Comparison of ENCODE assay signal across 20 cellular contexts in genomic region chr4:173247316-173247715, GRCh38.
A peak's percentile ranks its signal among the peaks of the same experiment; 100 is the strongest.
DNase-seq lines count a peak whose midpoint lies in the region; TF ChIP-seq lines count a peak whose summit lies in the region.
"Had no signal": no experiment of that assay in that cellular context is flagged by ENCODE, and none has a peak within 500 bp of the region (broad histone marks: within the 10 kb centered on the region; RNA-seq: fewer than 3 reads in every experiment).

No MANE protein-coding gene starts in this region.

- no peak overlapping the region for H3K27ac ChIP-seq in BLaER1 treated with 17β-estradiol and CSF1 and Interleukin-3, amounts not matched to agents 10 nM and 100 nM
- H3K27ac ChIP-seq in Karpas-422 (ENCODE audit: low read length), result peak overlapping the region; percentile 99

- peak overlapping the region in 7 of 11 experiments; percentile 14 to 59 (median 48); a peak in 13 of 22 replicates for H3K4me2 ChIP-seq in BLaER1 treated with 17β-estradiol and CSF1 and Interleukin-3, amounts not matched to agents 10 nM and 100 nM
- H3K4me2 ChIP-seq in Karpas-422 (ENCODE audit: low read depth, low read length, poor library complexity, severe bottlenecking), result peak overlapping the region; percentile 87

- no peak overlapping the region for H3K4me3 ChIP-seq in BLaER1 treated with 17β-estradiol and CSF1 and Interleukin-3, amounts not matched to agents 10 nM and 100 nM
- peak overlapping the region; percentile 62 for H3K4me3 ChIP-seq in Karpas-422 (ENCODE audit: low read length)
- H3K4me3 ChIP-seq: dorsolateral prefrontal cortex, K562 had no signal

- H4K20me1 ChIP-seq in BLaER1 treated with 17β-estradiol and CSF1 and Interleukin-3, amounts not matched to agents 10 nM and 100 nM, result peaks cover 31 to 100% (median 85%) of the 10 kb centered on the region in 11 experiments; a peak in 20 of 22 replicates
- no peaks in the 10 kb centered on the region for H4K20me1 ChIP-seq in Karpas-422 (ENCODE audit: insufficient read depth, low read depth, low read length)

- H3K9me2 ChIP-seq in Karpas-422 (replicated peaks; ENCODE audit: insufficient read depth, low read length), result no peaks in the 10 kb centered on the region

- DNase-seq in Karpas-422, result peak; percentile 55
- DNase-seq in NCI-H82 treated with DMSO at 0.1 percent for 48 hours (lab: John Stamatoyannopoulos, UW; ENCODE audit: unreplicated experiment), result peak; percentile 39
- DNase-seq in glutamatergic neuron, result no peak
- DNase-seq in activated T-cell treated with anti-CD3 and anti-CD28 coated beads, Interleukin-2, amount 50 U/mL, for 24 hours, result no peak
- DNase-seq in kidney tubule cell (ENCODE audit: low spot score), result no peak
- no peak for DNase-seq in activated CD8-positive, alpha-beta memory T cell treated with anti-CD3 and anti-CD28 coated beads for 24 hours
- no peak for DNase-seq in GM03348 (ENCODE audit: low spot score)
- DNase-seq: activated CD4-positive, alpha-beta T cell treated with anti-CD3 and anti-CD28 coated beads, Interleukin-2, amount 10 ng/mL, durations not matched to agents 7 days and 5 days; activated CD8-positive, alpha-beta memory T cell treated with anti-CD3 and anti-CD28 coated beads, Interleukin-2, amount 50 U/mL, for 48 hours; activated effector memory CD4-positive, alpha-beta T cell treated with Interleukin-2 at 50 U/mL for 16 hours; GF-D8; kidney glomerular epithelial cell; mammary epithelial cell; NCI-H187 treated with DMSO at 0.1 percent for 48 hours; occipital lobe; retina; Right ventricle myocardium superior had no signal

- no peak overlapping the region for H3K9ac ChIP-seq in BLaER1 treated with 17β-estradiol and CSF1 and Interleukin-3, amounts not matched to agents 10 nM and 100 nM
- H3K9ac ChIP-seq in Karpas-422 (ENCODE audit: low read length), result peak overlapping the region; percentile 66

- peak overlapping the region; percentile 55 for H3K4me3 Mint-ChIP-seq in glutamatergic neuron (ENCODE audit: unreplicated experiment)
- H3K4me3 Mint-ChIP-seq in activated T-cell treated with anti-CD3 and anti-CD28 coated beads, Interleukin-2, amount 50 U/mL, for 24 hours, result no peak overlapping the region
- H3K4me3 Mint-ChIP-seq: activated CD4-positive, alpha-beta T cell treated with anti-CD3 and anti-CD28 coated beads, Interleukin-2, amount 10 ng/mL, durations not matched to agents 7 days and 5 days had no signal

- no peaks in the 10 kb centered on the region for H3K27me3 Mint-ChIP-seq in glutamatergic neuron (ENCODE audit: unreplicated experiment)
- H3K27me3 Mint-ChIP-seq in activated T-cell treated with anti-CD3 and anti-CD28 coated beads, Interleukin-2, amount 50 U/mL, for 24 hours, result no peaks in the 10 kb centered on the region
- H3K27me3 Mint-ChIP-seq: activated CD4-positive, alpha-beta T cell treated with anti-CD3 and anti-CD28 coated beads, Interleukin-2, amount 10 ng/mL, durations not matched to agents 7 days and 5 days had no signal

- H3K4me1 ChIP-seq in BLaER1 treated with 17β-estradiol and CSF1 and Interleukin-3, amounts not matched to agents 10 nM and 100 nM, result peaks cover 11 to 97% (median 77%) of the 10 kb centered on the region in 10 experiments; a peak in 19 of 20 replicates
- H3K4me1 ChIP-seq in Karpas-422 (ENCODE audit: low read length), result peaks cover 88% of the 10 kb centered on the region

- no peaks in the 10 kb centered on the region for H3K36me3 Mint-ChIP-seq in glutamatergic neuron (ENCODE audit: unreplicated experiment)
- H3K36me3 Mint-ChIP-seq in activated T-cell treated with anti-CD3 and anti-CD28 coated beads, Interleukin-2, amount 50 U/mL, for 24 hours (ENCODE audit: low read depth), result peaks cover 13% of the 10 kb centered on the region

- no peaks in the 10 kb centered on the region for H3K27me3 ChIP-seq in BLaER1 treated with 17β-estradiol and CSF1 and Interleukin-3, amounts not matched to agents 10 nM and 100 nM
- no peaks in the 10 kb centered on the region for H3K27me3 ChIP-seq in Karpas-422 (ENCODE audit: low read length)
- H3K27me3 ChIP-seq: dorsolateral prefrontal cortex had no signal

- H3K9me3 Mint-ChIP-seq in glutamatergic neuron (ENCODE audit: unreplicated experiment), result no peaks in the 10 kb centered on the region
- H3K9me3 Mint-ChIP-seq in activated T-cell treated with anti-CD3 and anti-CD28 coated beads, Interleukin-2, amount 50 U/mL, for 24 hours, result no peaks in the 10 kb centered on the region

- peaks cover 11 to 38% (median 29%) of the 10 kb centered on the region in 11 experiments for H3K36me3 ChIP-seq in BLaER1 treated with 17β-estradiol and CSF1 and Interleukin-3, amounts not matched to agents 10 nM and 100 nM
- H3K36me3 ChIP-seq in Karpas-422 (ENCODE audit: insufficient read depth, low read length), result 0 out of 2 replicates have a peak, but pooled peaks cover 3% of the 10 kb centered on the region

- no peak for TF ChIP-seq CTCF in glutamatergic neuron (IDR thresholded peaks at IDR 0.05; ENCODE audit: partially characterized antibody, unreplicated experiment)

- H3K4me1 Mint-ChIP-seq in glutamatergic neuron (ENCODE audit: low read depth, unreplicated experiment), result peaks cover 41% of the 10 kb centered on the region
- H3K4me1 Mint-ChIP-seq in activated T-cell treated with anti-CD3 and anti-CD28 coated beads, Interleukin-2, amount 50 U/mL, for 24 hours (ENCODE audit: low read depth), result peaks cover 33% of the 10 kb centered on the region

- H3K27ac Mint-ChIP-seq in glutamatergic neuron (ENCODE audit: unreplicated experiment), result peak overlapping the region; percentile 28
- no peak overlapping the region for H3K27ac Mint-ChIP-seq in activated T-cell treated with anti-CD3 and anti-CD28 coated beads, Interleukin-2, amount 50 U/mL, for 24 hours
- H3K27ac Mint-ChIP-seq: activated CD4-positive, alpha-beta T cell treated with anti-CD3 and anti-CD28 coated beads, Interleukin-2, amount 10 ng/mL, durations not matched to agents 7 days and 5 days had no signal

- no peak overlapping the region for H2AFZ ChIP-seq in Karpas-422 (ENCODE audit: low read length)

- peaks cover 0 to 6% (median 0%) of the 10 kb centered on the region in 11 experiments; a peak in 2 of 22 replicates for H3K9me3 ChIP-seq in BLaER1 treated with 17β-estradiol and CSF1 and Interleukin-3, amounts not matched to agents 10 nM and 100 nM (replicated peaks in 1 of 11)
- H3K9me3 ChIP-seq in Karpas-422 (ENCODE audit: low read length), result no peaks in the 10 kb centered on the region

- peaks cover 91% of the 10 kb centered on the region for H3K79me2 ChIP-seq in Karpas-422 (ENCODE audit: low read length)

Comparison
In these comparisons a context has a peak if more than half of its experiments do, and no peak if none do; other contexts are left out.
1. DNase-seq: peak in Karpas-422 (single experiment) and NCI-H82 treated with DMSO at 0.1 percent for 48 hours (single experiment); none in glutamatergic neuron (single experiment), activated T-cell treated with anti-CD3 and anti-CD28 coated beads, Interleukin-2, amount 50 U/mL, for 24 hours (single experiment), kidney tubule cell (single experiment), activated CD8-positive, alpha-beta memory T cell treated with anti-CD3 and anti-CD28 coated beads for 24 hours (single experiment) and GM03348 (single experiment).